ENCODE assay signal across 8 cellular contexts in the genomic region with DNA sequence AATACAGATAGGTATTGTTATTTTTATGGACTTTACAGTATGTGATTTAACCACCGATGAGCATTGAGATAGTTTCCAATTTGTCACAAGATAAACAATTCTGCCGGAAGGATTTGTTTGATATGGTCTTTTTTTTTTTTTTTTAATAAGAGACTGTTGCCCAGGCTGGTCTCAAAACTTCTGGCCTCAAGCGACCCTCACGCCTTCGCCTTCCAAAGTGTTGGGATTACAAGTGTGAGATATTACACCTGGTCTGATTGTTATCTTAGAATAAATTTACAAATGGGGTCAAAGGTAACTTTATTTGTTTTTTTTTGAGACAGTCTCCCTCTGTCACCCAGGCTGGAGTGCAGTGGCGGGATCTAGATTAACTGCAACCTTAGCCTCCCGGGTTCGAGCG. TPM values are rescaled to one million over a fixed set of nuclear protein-coding genes. Genes with fewer than 3 reads are reported as not detected.
DNase-seq lines count a peak whose midpoint lies in the region; ATAC-seq, FAIRE-seq and TF ChIP-seq lines count a peak whose summit lies in the region.

No MANE protein-coding gene starts in this region.

- no peak overlapping the region for H2AFZ ChIP-seq in ACC112 (ENCODE audit: low read length, unreplicated experiment)

- H3K27me3 ChIP-seq in ACC112 (ENCODE audit: insufficient read depth, low read length) (no peaks in the 10 kb centered on the region), small intestine (ENCODE audit: control insufficient read depth in 2 of 2, insufficient read depth in 2 of 2, low read length in 2 of 2) (no peaks in the 10 kb centered on the region)

- no peaks in the 10 kb centered on the region for H3K9me3 ChIP-seq in small intestine (ENCODE audit: control insufficient read depth, low read depth)

- H3K4me3 Mint-ChIP-seq in IgD-negative memory B cell: peak overlapping the region; percentile 76 to 90 (median 86)
- peak overlapping the region; percentile 60 to 94 (median 88) for H3K4me3 Mint-ChIP-seq in naive B cell

- H3K4me3 ChIP-seq in ACC112 (ENCODE audit: low read depth, low read length): peak overlapping the region; percentile 88
- peak overlapping the region; percentile 85 for H3K4me3 ChIP-seq in choroid plexus epithelial cell (ENCODE audit: low read depth, low read length)
- H3K4me3 ChIP-seq in small intestine (ENCODE audit: low read depth in 1 of 2, low read length in 2 of 2): peak overlapping the region in 1 of 2 donors; percentile 84

- H3K27ac ChIP-seq in ACC112 (ENCODE audit: low read depth, low read length) (no peak overlapping the region), small intestine (ENCODE audit: low read depth in 1 of 2, low read length in 1 of 2) (no peak overlapping the region)

- H3K36me3 Mint-ChIP-seq in IgD-negative memory B cell (no peaks in the 10 kb centered on the region), naive B cell (peaks cover 0 to 3% of the 10 kb centered on the region in 2 donors)

- DNase-seq in choroid plexus epithelial cell (ENCODE audit: low read depth): no peak
- no peak for DNase-seq in naive B cell
- DNase-seq in small intestine: no peak
- no peak for DNase-seq in amniotic stem cell (lab: John Stamatoyannopoulos, UW)
- DNase-seq in GM10266 (ENCODE audit: extremely low spot score): no peak

- H3K4me1 Mint-ChIP-seq in IgD-negative memory B cell: peaks cover 30 to 32% (median 31%) of the 10 kb centered on the region in 3 donors
- peaks cover 28 to 56% (median 36%) of the 10 kb centered on the region in 3 donors for H3K4me1 Mint-ChIP-seq in naive B cell

- ATAC-seq in naive B cell (ENCODE audit: low read depth in 2 of 2) (no peak), HG02678 (IDR thresholded peaks at IDR 0.05; ENCODE audit: unreplicated experiment) (no peak)

- no peaks in the 10 kb centered on the region for H3K36me3 ChIP-seq in ACC112 (ENCODE audit: insufficient read depth, low read length)
- H3K36me3 ChIP-seq in small intestine (ENCODE audit: control insufficient read depth in 2 of 2, insufficient read depth in 2 of 2, low read length in 2 of 2): no peaks in the 10 kb centered on the region

- H3K27ac Mint-ChIP-seq in IgD-negative memory B cell (peak overlapping the region; percentile 36 to 81 (median 71)), naive B cell (peak overlapping the region; percentile 38 to 96 (median 66))

- H3K4me1 ChIP-seq in ACC112 (ENCODE audit: control insufficient read depth, insufficient read depth, low read length, unreplicated experiment) (peaks cover 15% of the 10 kb centered on the region), small intestine (ENCODE audit: control insufficient read depth in 2 of 2, insufficient read depth in 1 of 2, low read depth in 1 of 2, low read length in 1 of 2) (no peaks in the 10 kb centered on the region)

- H3K79me2 ChIP-seq in ACC112 (ENCODE audit: control insufficient read depth, insufficient read depth, low read length, unreplicated experiment): peaks cover 8% of the 10 kb centered on the region

- WGBS in small intestine, 3 donors: 13 to 37% (median 32%) methylated on average over 9 of the region's 9 CpGs

- no peak for TF ChIP-seq CTCF in choroid plexus epithelial cell (conservative IDR thresholded peaks at IDR 0.05; ENCODE audit: low read depth, low read length)
- no peak for TF ChIP-seq CTCF in GM10266 (IDR thresholded peaks at IDR 0.05; ENCODE audit: control insufficient read depth, insufficient read depth, low read depth, missing control alignments)

- no peak for FAIRE-seq in small intestine (lab: Jason Lieb, UNC)

- no peaks in the 10 kb centered on the region for H3K27me3 Mint-ChIP-seq in IgD-negative memory B cell
- no peaks in the 10 kb centered on the region for H3K27me3 Mint-ChIP-seq in naive B cell

- H3K9me3 Mint-ChIP-seq in IgD-negative memory B cell (no peaks in the 10 kb centered on the region), naive B cell (no peaks in the 10 kb centered on the region)

RNA-seq across cellular contexts. Expression of a gene that starts 1.2 kb away (rescaled TPM):
- polyA plus RNA-seq in IgD-negative memory B cell (8.6 TPM), naive B cell (ENCODE audit: low read depth in 6 of 6) (10 to 100 TPM in 2 of 6 donors, 1 to 10 TPM in 4; 2.1 to 16.9 (median 9.4) TPM), small intestine (10 to 100 TPM in 1 of 3 donors, 1 to 10 TPM in 2; 2.7 to 10.9 (median 3.0) TPM)
